Comparison of ENCODE assay signal across 3 cellular contexts in genomic region chr12:6301721-6302120, GRCh38.
TF ChIP-seq lines count a peak whose summit lies in the region.

No MANE protein-coding gene starts in this region.

TF ChIP-seq in HepG2, 621 proteins besides CTCF, POLR2A, EP300 and RAD21:
- TF ChIP-seq ZBTB37 (CRISPR knock-in tag; IDR thresholded peaks at IDR 0.05) (no peak), CEBPZ (IDR thresholded peaks at IDR 0.05; ENCODE audit: low read length) (no peak), ZFP62 (CRISPR knock-in tag; IDR thresholded peaks at IDR 0.05) (no peak), NPAS2 (CRISPR knock-in tag; IDR thresholded peaks at IDR 0.05; ENCODE audit: borderline replicate concordance) (no peak), RFXANK (CRISPR knock-in tag; IDR thresholded peaks at IDR 0.05) (0 out of 2 replicates have a peak, but pooled peaks have one; percentile 67), RFX5 (IDR thresholded peaks at IDR 0.05; ENCODE audit: low read depth, low read length) (peak; percentile 91)

TF ChIP-seq in Ishikawa, 13 proteins besides CTCF, POLR2A, EP300 and RAD21:
- TF ChIP-seq CREB1 (IDR thresholded peaks at IDR 0.05; ENCODE audit: low read depth): peak; percentile 39; the same call in 1 of the 2 replicates
- TF ChIP-seq NFIC (IDR thresholded peaks at IDR 0.05): no peak
- TF ChIP-seq EGR1 (IDR thresholded peaks at IDR 0.05): no peak
- no peak for TF ChIP-seq REST (IDR thresholded peaks at IDR 0.05; ENCODE audit: low read depth)
- TF ChIP-seq FOXM1 (IDR thresholded peaks at IDR 0.05; ENCODE audit: borderline replicate concordance, low read depth): no peak

TF ChIP-seq in H1, 55 proteins besides CTCF, POLR2A, EP300 and RAD21:
- no peak for TF ChIP-seq KDM5A (IDR thresholded peaks at IDR 0.05; ENCODE audit: low read length)
- 0 out of 2 replicates have a peak, but pooled peaks have one; percentile 33 for TF ChIP-seq CREB1 (IDR thresholded peaks at IDR 0.05)
- no peak for TF ChIP-seq KDM4A (IDR thresholded peaks at IDR 0.05; ENCODE audit: low read depth, low read length, severe bottlenecking)
- no peak for TF ChIP-seq TAF1 (IDR thresholded peaks at IDR 0.05; ENCODE audit: low read depth, low read length)
- TF ChIP-seq SP4 (IDR thresholded peaks at IDR 0.05; ENCODE audit: low read length): no peak
- peak; percentile 85 for TF ChIP-seq RFX5 (IDR thresholded peaks at IDR 0.05; ENCODE audit: borderline replicate concordance, low read depth, low read length)
- no peak for TF ChIP-seq POU5F1 (IDR thresholded peaks at IDR 0.05; ENCODE audit: low read depth, low read length)
- no peak for TF ChIP-seq JUND (IDR thresholded peaks at IDR 0.05; ENCODE audit: low read length)
- no peak for TF ChIP-seq CBX5 (IDR thresholded peaks at IDR 0.05; ENCODE audit: low read depth, low read length)
